Comparison of ENCODE assay signal across 1 cellular context in the genomic region with DNA sequence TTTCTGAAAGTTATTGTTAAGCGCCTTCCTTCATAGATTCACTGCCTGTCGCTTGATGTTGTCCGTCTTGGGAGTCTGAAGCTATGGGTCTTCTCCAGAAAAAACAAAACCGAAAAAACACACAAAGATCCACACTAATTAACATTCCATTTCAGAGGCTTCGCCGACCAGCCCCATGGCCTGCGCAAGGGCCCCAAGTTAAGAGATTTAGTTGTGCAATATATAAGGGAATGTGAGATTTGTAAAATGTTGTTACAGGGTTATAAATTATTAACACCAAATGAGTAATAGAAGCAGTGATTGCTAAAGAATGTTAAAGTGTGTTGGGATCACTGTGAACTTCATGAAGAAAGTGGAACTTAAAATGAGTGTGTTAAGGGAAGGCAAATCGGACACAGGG.
TF ChIP-seq lines count a peak whose summit lies in the region.

No MANE protein-coding gene starts in this region.

TF ChIP-seq in WTC11, 78 proteins besides CTCF, POLR2A, EP300 and RAD21 (continued from another document):
- TF ChIP-seq, protein P1, sequence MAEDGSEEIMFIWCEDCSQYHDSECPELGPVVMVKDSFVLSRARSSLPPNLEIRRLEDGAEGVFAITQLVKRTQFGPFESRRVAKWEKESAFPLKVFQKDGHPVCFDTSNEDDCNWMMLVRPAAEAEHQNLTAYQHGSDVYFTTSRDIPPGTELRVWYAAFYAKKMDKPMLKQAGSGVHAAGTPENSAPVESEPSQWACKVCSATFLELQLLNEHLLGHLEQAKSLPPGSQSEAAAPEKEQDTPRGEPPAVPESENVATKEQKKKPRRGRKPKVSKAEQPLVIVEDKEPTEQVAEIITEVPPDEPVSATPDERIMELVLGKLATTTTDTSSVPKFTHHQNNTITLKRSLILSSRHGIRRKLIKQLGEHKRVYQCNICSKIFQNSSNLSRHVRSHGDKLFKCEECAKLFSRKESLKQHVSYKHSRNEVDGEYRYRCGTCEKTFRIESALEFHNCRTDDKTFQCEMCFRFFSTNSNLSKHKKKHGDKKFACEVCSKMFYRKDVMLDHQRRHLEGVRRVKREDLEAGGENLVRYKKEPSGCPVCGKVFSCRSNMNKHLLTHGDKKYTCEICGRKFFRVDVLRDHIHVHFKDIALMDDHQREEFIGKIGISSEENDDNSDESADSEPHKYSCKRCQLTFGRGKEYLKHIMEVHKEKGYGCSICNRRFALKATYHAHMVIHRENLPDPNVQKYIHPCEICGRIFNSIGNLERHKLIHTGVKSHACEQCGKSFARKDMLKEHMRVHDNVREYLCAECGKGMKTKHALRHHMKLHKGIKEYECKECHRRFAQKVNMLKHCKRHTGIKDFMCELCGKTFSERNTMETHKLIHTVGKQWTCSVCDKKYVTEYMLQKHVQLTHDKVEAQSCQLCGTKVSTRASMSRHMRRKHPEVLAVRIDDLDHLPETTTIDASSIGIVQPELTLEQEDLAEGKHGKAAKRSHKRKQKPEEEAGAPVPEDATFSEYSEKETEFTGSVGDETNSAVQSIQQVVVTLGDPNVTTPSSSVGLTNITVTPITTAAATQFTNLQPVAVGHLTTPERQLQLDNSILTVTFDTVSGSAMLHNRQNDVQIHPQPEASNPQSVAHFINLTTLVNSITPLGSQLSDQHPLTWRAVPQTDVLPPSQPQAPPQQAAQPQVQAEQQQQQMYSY (CRISPR knock-in tag; IDR thresholded peaks at IDR 0.05) = no peak
- TF ChIP-seq, protein P2, sequence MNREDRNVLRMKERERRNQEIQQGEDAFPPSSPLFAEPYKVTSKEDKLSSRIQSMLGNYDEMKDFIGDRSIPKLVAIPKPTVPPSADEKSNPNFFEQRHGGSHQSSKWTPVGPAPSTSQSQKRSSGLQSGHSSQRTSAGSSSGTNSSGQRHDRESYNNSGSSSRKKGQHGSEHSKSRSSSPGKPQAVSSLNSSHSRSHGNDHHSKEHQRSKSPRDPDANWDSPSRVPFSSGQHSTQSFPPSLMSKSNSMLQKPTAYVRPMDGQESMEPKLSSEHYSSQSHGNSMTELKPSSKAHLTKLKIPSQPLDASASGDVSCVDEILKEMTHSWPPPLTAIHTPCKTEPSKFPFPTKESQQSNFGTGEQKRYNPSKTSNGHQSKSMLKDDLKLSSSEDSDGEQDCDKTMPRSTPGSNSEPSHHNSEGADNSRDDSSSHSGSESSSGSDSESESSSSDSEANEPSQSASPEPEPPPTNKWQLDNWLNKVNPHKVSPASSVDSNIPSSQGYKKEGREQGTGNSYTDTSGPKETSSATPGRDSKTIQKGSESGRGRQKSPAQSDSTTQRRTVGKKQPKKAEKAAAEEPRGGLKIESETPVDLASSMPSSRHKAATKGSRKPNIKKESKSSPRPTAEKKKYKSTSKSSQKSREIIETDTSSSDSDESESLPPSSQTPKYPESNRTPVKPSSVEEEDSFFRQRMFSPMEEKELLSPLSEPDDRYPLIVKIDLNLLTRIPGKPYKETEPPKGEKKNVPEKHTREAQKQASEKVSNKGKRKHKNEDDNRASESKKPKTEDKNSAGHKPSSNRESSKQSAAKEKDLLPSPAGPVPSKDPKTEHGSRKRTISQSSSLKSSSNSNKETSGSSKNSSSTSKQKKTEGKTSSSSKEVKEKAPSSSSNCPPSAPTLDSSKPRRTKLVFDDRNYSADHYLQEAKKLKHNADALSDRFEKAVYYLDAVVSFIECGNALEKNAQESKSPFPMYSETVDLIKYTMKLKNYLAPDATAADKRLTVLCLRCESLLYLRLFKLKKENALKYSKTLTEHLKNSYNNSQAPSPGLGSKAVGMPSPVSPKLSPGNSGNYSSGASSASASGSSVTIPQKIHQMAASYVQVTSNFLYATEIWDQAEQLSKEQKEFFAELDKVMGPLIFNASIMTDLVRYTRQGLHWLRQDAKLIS (CRISPR knock-in tag; IDR thresholded peaks at IDR 0.05; ENCODE audit: borderline replicate concordance) = no peak
- TF ChIP-seq ZNF416 (CRISPR knock-in tag; IDR thresholded peaks at IDR 0.05) (no peak), ZNF317 (CRISPR knock-in tag; IDR thresholded peaks at IDR 0.05; ENCODE audit: borderline replicate concordance, low read depth) (no peak), SMAD4 (CRISPR knock-in tag; IDR thresholded peaks at IDR 0.05) (no peak), SMAD3 (CRISPR knock-in tag; IDR thresholded peaks at IDR 0.05; ENCODE audit: borderline replicate concordance) (no peak), CREM (CRISPR knock-in tag; IDR thresholded peaks at IDR 0.05) (no peak), ZNF263 (CRISPR knock-in tag; IDR thresholded peaks at IDR 0.05; ENCODE audit: low read depth) (no peak)
- TF ChIP-seq, protein P3, sequence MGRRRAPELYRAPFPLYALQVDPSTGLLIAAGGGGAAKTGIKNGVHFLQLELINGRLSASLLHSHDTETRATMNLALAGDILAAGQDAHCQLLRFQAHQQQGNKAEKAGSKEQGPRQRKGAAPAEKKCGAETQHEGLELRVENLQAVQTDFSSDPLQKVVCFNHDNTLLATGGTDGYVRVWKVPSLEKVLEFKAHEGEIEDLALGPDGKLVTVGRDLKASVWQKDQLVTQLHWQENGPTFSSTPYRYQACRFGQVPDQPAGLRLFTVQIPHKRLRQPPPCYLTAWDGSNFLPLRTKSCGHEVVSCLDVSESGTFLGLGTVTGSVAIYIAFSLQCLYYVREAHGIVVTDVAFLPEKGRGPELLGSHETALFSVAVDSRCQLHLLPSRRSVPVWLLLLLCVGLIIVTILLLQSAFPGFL (CRISPR knock-in tag; IDR thresholded peaks at IDR 0.05; ENCODE audit: borderline replicate concordance) = no peak
TF ChIP-seq in WTC11: peak in this region for 0.
